16 cellular contexts compared by ENCODE assay signal in genomic region chr21:38082936-38083335, GRCh38.
"Had no signal": no experiment of that assay in that cellular context is flagged by ENCODE, and none has a peak within 500 bp of the region (broad histone marks: within the 10 kb centered on the region; RNA-seq: fewer than 3 reads in every experiment).

No MANE protein-coding gene starts in this region.

- H3K27ac ChIP-seq: ascending aorta, esophagus squamous epithelium, skin epidermis, suprapubic skin, transverse colon, uterus had no signal

- H3K4me3 ChIP-seq: ascending aorta, esophagus squamous epithelium, skin epidermis, suprapubic skin, transverse colon, uterus had no signal

- DNase-seq: activated CD4-positive, alpha-beta T cell treated with anti-CD3 and anti-CD28 coated beads for 48 hours; activated CD4-positive, CD25-positive, alpha-beta regulatory T cell; activated CD8-positive, alpha-beta memory T cell treated with anti-CD3 and anti-CD28 coated beads, Interleukin-2, amount 50 U/mL, for 48 hours; activated effector memory CD4-positive, alpha-beta T cell treated with Interleukin-2 at 50 U/mL for 16 hours; activated naive CD4-positive, alpha-beta T cell treated with anti-CD3 and anti-CD28 coated beads, Interleukin-2, amount 50 U/mL, for 16 hours; activated T-cell treated with anti-CD3 and anti-CD28 coated beads, Interleukin-2, amount 50 U/mL, for 48 hours; cerebellar nuclear complex; cortex of kidney; esophagus squamous epithelium; stimulated activated CD4-positive, alpha-beta T cell treated with anti-CD3 and anti-CD28 coated beads, Interleukin-2, amount 100 ng/mL, for 48 hours; T-cell; transverse colon; uterus had no signal

- H3K27me3 ChIP-seq: ascending aorta, transverse colon, uterus had no signal

- H3K36me3 ChIP-seq: ascending aorta, esophagus squamous epithelium, suprapubic skin, transverse colon, uterus had no signal

- H3K4me1 ChIP-seq: suprapubic skin, transverse colon, uterus had no signal

- H3K9me3 ChIP-seq: ascending aorta, esophagus squamous epithelium, suprapubic skin, transverse colon, uterus had no signal

- ATAC-seq: T-cell had no signal
